In genomic region chr2:159290289-159290907, GRCh38 we compare ENCODE assay signal across 9 cellular contexts. TPM values are rescaled to one million over a fixed set of nuclear protein-coding genes. Genes with fewer than 3 reads are reported as not detected.
DNase-seq lines count a peak whose midpoint lies in the region; ATAC-seq lines count a peak whose summit lies in the region.
"Had no signal": no experiment of that assay in that cellular context is flagged by ENCODE, and none has a peak within 500 bp of the region (broad histone marks: within the 10 kb centered on the region; RNA-seq: fewer than 3 reads in every experiment).

No MANE protein-coding gene starts in this region.

- no peak overlapping the region for H3K4me3 ChIP-seq in H7 (ENCODE audit: insufficient read depth, low read depth, low read length)

- H3K36me3 Mint-ChIP-seq in activated CD4-positive, alpha-beta T cell treated with anti-CD3 and anti-CD28 coated beads for 36 hours (ENCODE audit: low read depth) = no peaks in the 10 kb centered on the region
- H3K36me3 Mint-ChIP-seq in activated T-helper 17 cell treated with anti-CD3 and anti-CD28 coated beads, Interleukin-2, amount 50 U/mL, for 72 hours (ENCODE audit: low read depth) = no peaks in the 10 kb centered on the region
- H3K36me3 Mint-ChIP-seq in naive thymus-derived CD8-positive, alpha-beta T cell = no peaks in the 10 kb centered on the region
- H3K36me3 Mint-ChIP-seq: naive B cell had no signal

- POLR2A ChIA-PET in activated CD4-positive, alpha-beta T cell treated with anti-CD3 and anti-CD28 coated beads for 36 hours (lab: Charles Lee) = no interaction called here
- POLR2A ChIA-PET in naive thymus-derived CD8-positive, alpha-beta T cell (lab: Charles Lee) = interaction anchor here (1.0 kb wide), 1 partner anchor 422 kb away, joined by 3 read pairs; the partner anchor contains the start of gene MARCHF7

- H3K27me3 Mint-ChIP-seq in activated CD4-positive, alpha-beta T cell treated with anti-CD3 and anti-CD28 coated beads for 36 hours = no peaks in the 10 kb centered on the region
- no peaks in the 10 kb centered on the region for H3K27me3 Mint-ChIP-seq in activated T-helper 17 cell treated with anti-CD3 and anti-CD28 coated beads, Interleukin-2, amount 50 U/mL, for 72 hours
- H3K27me3 Mint-ChIP-seq in naive thymus-derived CD8-positive, alpha-beta T cell = peaks cover 0 to 2% (median 0%) of the 10 kb centered on the region in 5 donors
- H3K27me3 Mint-ChIP-seq: naive B cell had no signal

- peaks cover 23% of the 10 kb centered on the region for H3K4me1 Mint-ChIP-seq in activated CD4-positive, alpha-beta T cell treated with anti-CD3 and anti-CD28 coated beads for 36 hours
- H3K4me1 Mint-ChIP-seq in activated T-helper 17 cell treated with anti-CD3 and anti-CD28 coated beads, Interleukin-2, amount 50 U/mL, for 72 hours = peaks cover 9% of the 10 kb centered on the region
- peaks cover 4 to 22% (median 19%) of the 10 kb centered on the region in 4 donors for H3K4me1 Mint-ChIP-seq in naive thymus-derived CD8-positive, alpha-beta T cell

- peak; percentile 45 for DNase-seq in activated CD4-positive, alpha-beta T cell treated with anti-CD3 and anti-CD28 coated beads for 36 hours
- no peak for DNase-seq in activated CD4-positive, alpha-beta T cell treated with anti-CD3 and anti-CD28 coated beads, Interleukin-2, amount 50 U/mL, for 4 hours
- DNase-seq in NCI-H1694 (lab: John Stamatoyannopoulos, UW) (peak; percentile 51), H7 (no peak), mesenteric fat pad (ENCODE audit: low spot score) (no peak), NCI-H2081 treated with DMSO at 0.1 percent for 48 hours (lab: John Stamatoyannopoulos, UW) (no peak)
- DNase-seq in naive thymus-derived CD8-positive, alpha-beta T cell = peak in 5 of 10 donors; percentile 17 to 53 (median 30)
- DNase-seq: naive B cell had no signal

- no peaks in the 10 kb centered on the region for H3K27me3 ChIP-seq in H7 (ENCODE audit: control insufficient read depth, insufficient read depth, low read length)

- no peaks in the 10 kb centered on the region for H3K9me3 Mint-ChIP-seq in activated CD4-positive, alpha-beta T cell treated with anti-CD3 and anti-CD28 coated beads for 36 hours (ENCODE audit: low read depth)
- H3K9me3 Mint-ChIP-seq in activated T-helper 17 cell treated with anti-CD3 and anti-CD28 coated beads, Interleukin-2, amount 50 U/mL, for 72 hours = no peaks in the 10 kb centered on the region
- no peaks in the 10 kb centered on the region for H3K9me3 Mint-ChIP-seq in naive thymus-derived CD8-positive, alpha-beta T cell
- H3K9me3 Mint-ChIP-seq: naive B cell had no signal

- no peak overlapping the region for H3K4me3 Mint-ChIP-seq in activated CD4-positive, alpha-beta T cell treated with anti-CD3 and anti-CD28 coated beads for 36 hours
- peak overlapping the region; percentile 13 for H3K4me3 Mint-ChIP-seq in activated T-helper 17 cell treated with anti-CD3 and anti-CD28 coated beads, Interleukin-2, amount 50 U/mL, for 72 hours
- H3K4me3 Mint-ChIP-seq in naive thymus-derived CD8-positive, alpha-beta T cell = peak overlapping the region in 7 of 10 donors; percentile 3 to 52 (median 15)

- ATAC-seq in activated CD4-positive, alpha-beta T cell treated with anti-CD3 and anti-CD28 coated beads for 36 hours = peak; percentile 12
- ATAC-seq in activated T-helper 17 cell treated with anti-CD3 and anti-CD28 coated beads, Interleukin-2, amount 50 U/mL, for 72 hours (replicated peaks) = no peak
- no peak for ATAC-seq in naive thymus-derived CD8-positive, alpha-beta T cell

- intact Hi-C loops in activated CD4-positive, alpha-beta T cell treated with anti-CD3 and anti-CD28 coated beads for 36 hours (cut with DNase I, micrococcal nuclease) = no loop called here

- H3K36me3 ChIP-seq in H7 (replicated peaks; ENCODE audit: control insufficient read depth, insufficient read depth, low read length) = no peaks in the 10 kb centered on the region

- CTCF ChIA-PET in activated CD4-positive, alpha-beta T cell treated with anti-CD3 and anti-CD28 coated beads for 36 hours (lab: Charles Lee) = interaction anchor here (0.9 kb wide), 1 partner anchor 13 kb away, joined by 3 read pairs; no protein-coding TSS in a partner anchor

- peak overlapping the region; percentile 44 for H3K27ac Mint-ChIP-seq in activated CD4-positive, alpha-beta T cell treated with anti-CD3 and anti-CD28 coated beads for 36 hours
- no peak overlapping the region for H3K27ac Mint-ChIP-seq in activated T-helper 17 cell treated with anti-CD3 and anti-CD28 coated beads, Interleukin-2, amount 50 U/mL, for 72 hours
- peak overlapping the region in 8 of 10 donors; percentile 3 to 82 (median 36) for H3K27ac Mint-ChIP-seq in naive thymus-derived CD8-positive, alpha-beta T cell

RNA-seq across cellular contexts. Expression of gene WDSUB1, which starts 3.9 kb away (rescaled TPM):
- total RNA-seq in activated CD4-positive, alpha-beta T cell treated with anti-CD3 and anti-CD28 coated beads for 36 hours = 1 to 10 TPM; 6.0 to 6.8 TPM
- 1 to 10 TPM; 7.6 to 7.8 TPM for total RNA-seq in activated T-helper 17 cell treated with anti-CD3 and anti-CD28 coated beads, Interleukin-2, amount 50 U/mL, for 72 hours
- 1 to 10 TPM; 7.6 to 8.8 TPM for total RNA-seq in naive thymus-derived CD8-positive, alpha-beta T cell
- 1 to 10 TPM; 7.5 to 9.0 (median 8.5) TPM for polyA plus RNA-seq in naive thymus-derived CD8-positive, alpha-beta T cell
- 7.4 TPM in 2 replicates for total RNA-seq in H7 (2014; rRNA removed; shearing (Covaris generic))
- 7.5 TPM for total RNA-seq in mesenteric fat pad

Comparison
In these comparisons a context has a peak if more than half of its experiments do, and no peak if none do; other contexts are left out.
1. DNase-seq: peak in activated CD4-positive, alpha-beta T cell treated with anti-CD3 and anti-CD28 coated beads for 36 hours (single experiment) and NCI-H1694 (single experiment); none in activated CD4-positive, alpha-beta T cell treated with anti-CD3 and anti-CD28 coated beads, Interleukin-2, amount 50 U/mL, for 4 hours (0 of 2), H7 (single experiment), mesenteric fat pad (single experiment) and NCI-H2081 treated with DMSO at 0.1 percent for 48 hours (single experiment).